ENCODE assay signal across 1 cellular context in the genomic region with DNA sequence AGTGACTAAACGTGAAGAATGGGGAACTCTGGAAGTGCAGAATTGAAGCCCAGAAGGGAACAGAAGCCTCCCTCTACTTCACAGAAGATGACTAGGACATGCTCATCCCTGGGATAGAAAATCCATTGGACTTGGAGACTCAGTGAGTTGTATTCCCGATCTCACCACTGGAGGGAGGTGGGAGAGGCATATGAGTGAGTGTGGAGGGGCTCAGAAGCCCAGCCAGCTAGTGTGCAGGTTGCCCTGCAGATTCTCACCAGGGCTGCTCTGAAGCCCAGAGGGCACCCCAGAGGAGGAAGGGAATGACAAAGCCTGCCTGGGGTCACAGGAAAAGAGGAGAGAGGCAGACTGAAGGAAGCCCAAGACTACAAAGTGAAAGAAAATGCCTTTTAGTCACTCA.
TF ChIP-seq lines count a peak whose summit lies in the region.

No MANE protein-coding gene starts in this region.

TF ChIP-seq in K562, 482 proteins besides CTCF, POLR2A, EP300 and RAD21 (continued from another document):
- no peak for TF ChIP-seq HCFC1 (IDR thresholded peaks at IDR 0.05; ENCODE audit: low read depth, low read length)
- TF ChIP-seq SP1 (CRISPR knock-in tag; IDR thresholded peaks at IDR 0.05): no peak
- TF ChIP-seq FOXA1 (IDR thresholded peaks at IDR 0.05; ENCODE audit: borderline replicate concordance): no peak
- no peak for TF ChIP-seq E2F8 (IDR thresholded peaks at IDR 0.05; ENCODE audit: low read depth, partially characterized antibody)
- no peak for TF ChIP-seq ZNF561 (CRISPR knock-in tag; conservative IDR thresholded peaks at IDR 0.05)
- no peak for TF ChIP-seq RBM25 (IDR thresholded peaks at IDR 0.05; ENCODE audit: low read depth, low read length, severe bottlenecking)
- TF ChIP-seq, protein P1, sequence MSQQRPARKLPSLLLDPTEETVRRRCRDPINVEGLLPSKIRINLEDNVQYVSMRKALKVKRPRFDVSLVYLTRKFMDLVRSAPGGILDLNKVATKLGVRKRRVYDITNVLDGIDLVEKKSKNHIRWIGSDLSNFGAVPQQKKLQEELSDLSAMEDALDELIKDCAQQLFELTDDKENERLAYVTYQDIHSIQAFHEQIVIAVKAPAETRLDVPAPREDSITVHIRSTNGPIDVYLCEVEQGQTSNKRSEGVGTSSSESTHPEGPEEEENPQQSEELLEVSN (IDR thresholded peaks at IDR 0.05; ENCODE audit: borderline replicate concordance in 1 of 2, extremely low read depth in 1 of 2, insufficient read depth in 1 of 2, insufficient read length in 1 of 2, low read depth in 1 of 2, low read length in 1 of 2, poor library complexity in 1 of 2, severe bottlenecking in 1 of 2): no peak
